13 cellular contexts compared by ENCODE assay signal in the genomic region with DNA sequence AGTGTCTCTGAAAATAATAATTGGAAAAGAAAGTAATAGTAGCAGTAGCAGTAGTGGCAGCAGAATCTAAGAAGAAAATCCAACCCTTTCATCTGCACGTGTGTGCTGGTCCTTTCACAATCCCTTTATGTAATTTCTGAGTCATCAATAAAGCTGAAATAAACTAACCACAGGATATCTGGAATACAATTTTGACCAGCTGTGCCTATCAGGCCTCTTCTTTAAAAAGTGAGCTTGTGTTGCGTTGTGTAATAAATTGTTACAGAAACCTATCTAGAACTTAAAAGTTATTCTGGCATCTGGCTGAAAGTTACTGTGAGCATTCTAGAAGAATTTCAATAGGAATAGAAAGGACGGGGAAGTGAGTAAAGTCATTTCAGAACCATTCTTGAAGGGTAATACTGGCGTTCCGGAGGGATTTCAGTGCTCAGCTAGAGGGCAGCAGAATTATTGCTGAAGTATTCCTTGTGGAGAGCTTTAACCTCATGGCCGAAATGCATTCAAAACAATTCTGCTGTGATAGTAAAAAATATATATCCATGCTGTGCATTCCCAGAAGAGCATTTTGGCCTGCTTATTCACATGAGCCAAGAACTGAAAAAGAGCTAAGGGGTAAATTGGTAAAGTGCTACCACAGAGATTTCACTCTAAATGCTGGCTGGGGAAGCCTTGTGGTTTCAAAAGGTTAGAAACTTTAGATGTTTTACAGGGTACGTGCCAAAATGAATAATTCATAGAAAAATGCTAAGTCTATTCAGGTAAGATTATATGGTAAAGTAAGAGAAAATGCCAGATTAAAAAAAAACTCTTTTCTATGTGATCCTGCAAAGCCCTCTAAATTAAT.
DNase-seq lines count a peak whose midpoint lies in the region; ATAC-seq and TF ChIP-seq lines count a peak whose summit lies in the region.
"Had no signal": no experiment of that assay in that cellular context is flagged by ENCODE, and none has a peak within 500 bp of the region (broad histone marks: within the 10 kb centered on the region; RNA-seq: fewer than 3 reads in every experiment).

No MANE protein-coding gene starts in this region.

- H3K4me3 Mint-ChIP-seq in activated CD4-positive, alpha-beta T cell treated with anti-CD3 and anti-CD28 coated beads, Interleukin-2, amount 10 ng/mL, durations not matched to agents 24 days and 14 days, result no peak overlapping the region
- H3K4me3 Mint-ChIP-seq: activated naive CD8-positive, alpha-beta T cell treated with anti-CD3 and anti-CD28 coated beads, Interleukin-2, amount 50 U/mL, for 24 hours had no signal

- no peak overlapping the region for H3K27ac Mint-ChIP-seq in activated CD4-positive, alpha-beta T cell treated with anti-CD3 and anti-CD28 coated beads, Interleukin-2, amount 10 ng/mL, durations not matched to agents 24 days and 14 days
- H3K27ac Mint-ChIP-seq: activated naive CD8-positive, alpha-beta T cell treated with anti-CD3 and anti-CD28 coated beads, Interleukin-2, amount 50 U/mL, for 24 hours had no signal

- ATAC-seq in GM18909 (IDR thresholded peaks at IDR 0.05; ENCODE audit: poor library complexity, unreplicated experiment), result peak; percentile 30
- ATAC-seq in GM18873 (IDR thresholded peaks at IDR 0.05; ENCODE audit: low FRiP score, unreplicated experiment), result no peak
- ATAC-seq: activated naive CD8-positive, alpha-beta T cell treated with anti-CD3 and anti-CD28 coated beads, Interleukin-2, amount 50 U/mL, for 24 hours; left ventricle myocardium superior had no signal

- DNase-seq in NOMO-1 treated with dmso at 0.1 percent for 144 hours (lab: John Stamatoyannopoulos, UW; ENCODE audit: unreplicated experiment) (peak; percentile 18), cardiac fibroblast (ENCODE audit: low read depth in 2 of 2) (peak; percentile 2 to 13), retinal pigment epithelial cell (ENCODE audit: low read depth) (no peak), NCI-H2196 treated with DMSO at 0.1 percent for 48 hours (lab: John Stamatoyannopoulos, UW; ENCODE audit: unreplicated experiment) (no peak)
- DNase-seq in activated CD4-positive, alpha-beta T cell treated with anti-CD3 and anti-CD28 coated beads, Interleukin-2, amount 10 ng/mL, durations not matched to agents 24 days and 14 days, result no peak
- DNase-seq: activated naive CD8-positive, alpha-beta T cell treated with anti-CD3 and anti-CD28 coated beads, Interleukin-2, amount 50 U/mL, for 24 hours; Caco-2; head of caudate nucleus; left ventricle myocardium superior; NCI-H1048; SHP77 treated with DMSO at 0.1 percent for 48 hours had no signal

- H3K4me3 ChIP-seq in cardiac fibroblast (replicated peaks in 1 of 2; ENCODE audit: low read depth in 2 of 2, low read length in 2 of 2) (no peak overlapping the region), retinal pigment epithelial cell (ENCODE audit: low read length) (no peak overlapping the region)

- no peaks in the 10 kb centered on the region for H3K36me3 Mint-ChIP-seq in activated CD4-positive, alpha-beta T cell treated with anti-CD3 and anti-CD28 coated beads, Interleukin-2, amount 10 ng/mL, durations not matched to agents 24 days and 14 days (ENCODE audit: low read depth)

- TF ChIP-seq CTCF in cardiac fibroblast (IDR thresholded peaks at IDR 0.05; ENCODE audit: low read depth, low read length), result no peak
- peak; percentile 33 for TF ChIP-seq CTCF in retinal pigment epithelial cell (conservative IDR thresholded peaks at IDR 0.05; ENCODE audit: low read depth, low read length)

- intact Hi-C loops in activated CD4-positive, alpha-beta T cell treated with anti-CD3 and anti-CD28 coated beads, Interleukin-2, amount 10 ng/mL, durations not matched to agents 24 days and 14 days (cut with micrococcal nuclease), result no loop called here

- H3K27me3 Mint-ChIP-seq in activated CD4-positive, alpha-beta T cell treated with anti-CD3 and anti-CD28 coated beads, Interleukin-2, amount 10 ng/mL, durations not matched to agents 24 days and 14 days, result no peaks in the 10 kb centered on the region
- H3K27me3 Mint-ChIP-seq: activated naive CD8-positive, alpha-beta T cell treated with anti-CD3 and anti-CD28 coated beads, Interleukin-2, amount 50 U/mL, for 24 hours had no signal

- H3K4me1 Mint-ChIP-seq in activated CD4-positive, alpha-beta T cell treated with anti-CD3 and anti-CD28 coated beads, Interleukin-2, amount 10 ng/mL, durations not matched to agents 24 days and 14 days, result no peaks in the 10 kb centered on the region
- H3K4me1 Mint-ChIP-seq: activated naive CD8-positive, alpha-beta T cell treated with anti-CD3 and anti-CD28 coated beads, Interleukin-2, amount 50 U/mL, for 24 hours had no signal

- no peaks in the 10 kb centered on the region for H3K9me3 Mint-ChIP-seq in activated CD4-positive, alpha-beta T cell treated with anti-CD3 and anti-CD28 coated beads, Interleukin-2, amount 10 ng/mL, durations not matched to agents 24 days and 14 days

Comparison
In these comparisons a context has a peak if more than half of its experiments do, and no peak if none do; other contexts are left out.
1. DNase-seq: peak in NOMO-1 treated with dmso at 0.1 percent for 144 hours (single experiment) and cardiac fibroblast (2 of 2); none in retinal pigment epithelial cell (single experiment), NCI-H2196 treated with DMSO at 0.1 percent for 48 hours (single experiment) and activated CD4-positive, alpha-beta T cell treated with anti-CD3 and anti-CD28 coated beads, Interleukin-2, amount 10 ng/mL, durations not matched to agents 24 days and 14 days (single experiment).